1 cellular context compared by ENCODE assay signal in the genomic region with DNA sequence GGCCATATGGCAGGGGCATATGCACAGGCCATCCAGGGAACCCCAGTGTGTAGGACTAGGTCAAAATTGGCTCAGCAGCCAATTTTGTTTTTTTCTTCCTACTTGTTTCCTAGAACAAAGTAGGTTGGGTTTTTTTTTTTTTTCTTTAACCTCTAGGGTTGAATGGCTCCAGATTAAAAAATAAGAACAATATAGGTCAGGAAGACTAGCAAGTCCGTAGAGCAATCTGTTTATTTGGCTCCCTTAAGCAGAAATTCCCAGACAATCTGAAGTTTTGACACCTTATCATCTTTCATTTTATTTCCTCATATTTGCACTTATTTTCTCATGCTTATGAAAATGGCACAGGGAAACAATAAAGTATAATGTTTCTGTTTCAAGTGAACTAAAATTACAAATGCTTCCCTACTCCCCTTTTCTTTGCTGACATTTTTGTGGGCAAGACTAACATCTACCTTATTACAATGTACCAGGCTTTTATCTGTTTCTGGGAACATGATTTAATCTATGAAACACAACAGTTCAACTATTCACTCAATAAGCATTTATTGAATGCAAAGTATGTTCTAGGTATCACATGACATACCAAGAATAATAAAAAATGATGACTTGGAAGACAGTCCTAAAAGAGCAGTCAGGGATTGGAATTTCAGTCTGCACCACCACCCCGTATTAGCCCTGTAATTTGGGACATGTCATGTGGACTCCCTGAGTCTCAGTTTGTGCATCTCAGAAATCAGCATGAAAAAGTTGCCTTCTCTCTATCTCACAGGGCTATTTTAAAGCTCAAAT.
TF ChIP-seq lines count a peak whose summit lies in the region.

No MANE protein-coding gene starts in this region.

TF ChIP-seq in SK-N-SH, 30 proteins besides CTCF, POLR2A, EP300 and RAD21 (continued from another document):
- TF ChIP-seq, protein P1, sequence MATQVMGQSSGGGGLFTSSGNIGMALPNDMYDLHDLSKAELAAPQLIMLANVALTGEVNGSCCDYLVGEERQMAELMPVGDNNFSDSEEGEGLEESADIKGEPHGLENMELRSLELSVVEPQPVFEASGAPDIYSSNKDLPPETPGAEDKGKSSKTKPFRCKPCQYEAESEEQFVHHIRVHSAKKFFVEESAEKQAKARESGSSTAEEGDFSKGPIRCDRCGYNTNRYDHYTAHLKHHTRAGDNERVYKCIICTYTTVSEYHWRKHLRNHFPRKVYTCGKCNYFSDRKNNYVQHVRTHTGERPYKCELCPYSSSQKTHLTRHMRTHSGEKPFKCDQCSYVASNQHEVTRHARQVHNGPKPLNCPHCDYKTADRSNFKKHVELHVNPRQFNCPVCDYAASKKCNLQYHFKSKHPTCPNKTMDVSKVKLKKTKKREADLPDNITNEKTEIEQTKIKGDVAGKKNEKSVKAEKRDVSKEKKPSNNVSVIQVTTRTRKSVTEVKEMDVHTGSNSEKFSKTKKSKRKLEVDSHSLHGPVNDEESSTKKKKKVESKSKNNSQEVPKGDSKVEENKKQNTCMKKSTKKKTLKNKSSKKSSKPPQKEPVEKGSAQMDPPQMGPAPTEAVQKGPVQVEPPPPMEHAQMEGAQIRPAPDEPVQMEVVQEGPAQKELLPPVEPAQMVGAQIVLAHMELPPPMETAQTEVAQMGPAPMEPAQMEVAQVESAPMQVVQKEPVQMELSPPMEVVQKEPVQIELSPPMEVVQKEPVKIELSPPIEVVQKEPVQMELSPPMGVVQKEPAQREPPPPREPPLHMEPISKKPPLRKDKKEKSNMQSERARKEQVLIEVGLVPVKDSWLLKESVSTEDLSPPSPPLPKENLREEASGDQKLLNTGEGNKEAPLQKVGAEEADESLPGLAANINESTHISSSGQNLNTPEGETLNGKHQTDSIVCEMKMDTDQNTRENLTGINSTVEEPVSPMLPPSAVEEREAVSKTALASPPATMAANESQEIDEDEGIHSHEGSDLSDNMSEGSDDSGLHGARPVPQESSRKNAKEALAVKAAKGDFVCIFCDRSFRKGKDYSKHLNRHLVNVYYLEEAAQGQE (IDR thresholded peaks at IDR 0.05; ENCODE audit: low read depth, low read length): no peak
- TF ChIP-seq NFIC (IDR thresholded peaks at IDR 0.05; ENCODE audit: borderline replicate concordance): no peak
- TF ChIP-seq YY1 (IDR thresholded peaks at IDR 0.05; ENCODE audit: low read depth): no peak
